Comparison of ENCODE assay signal across 23 cellular contexts in genomic region chr1:187509091-187509490, GRCh38.
DNase-seq lines count a peak whose midpoint lies in the region; ATAC-seq and TF ChIP-seq lines count a peak whose summit lies in the region.
"Had no signal": no experiment of that assay in that cellular context is flagged by ENCODE, and none has a peak within 500 bp of the region (broad histone marks: within the 10 kb centered on the region; RNA-seq: fewer than 3 reads in every experiment).

No MANE protein-coding gene starts in this region.

- in situ Hi-C loops in GM23248 (cut with MboI), result no loop called here

- no peaks in the 10 kb centered on the region for H3K9me3 ChIP-seq in GM23248 (ENCODE audit: low read depth)
- H3K9me3 ChIP-seq: breast epithelium, esophagus muscularis mucosa, lower lobe of right lung, tibial artery had no signal

- no peak overlapping the region for H3K27ac Mint-ChIP-seq in activated naive CD4-positive, alpha-beta T cell treated with anti-CD3 and anti-CD28 coated beads, Interleukin-2, amount 10 ng/mL, durations not matched to agents 7 days and 5 days
- H3K27ac Mint-ChIP-seq: activated B cell treated with CpG ODN at 0.5 μM for 24 hours; activated CD8-positive, alpha-beta T cell treated with anti-CD3 and anti-CD28 coated beads for 36 hours; activated naive CD8-positive, alpha-beta T cell treated with anti-CD3 and anti-CD28 coated beads for 36 hours; activated T-cell treated with anti-CD3 and anti-CD28 coated beads, Interleukin-2, amount 50 U/mL, for 72 hours; GM23338; naive thymus-derived CD8-positive, alpha-beta T cell had no signal

- H3K4me1 Mint-ChIP-seq in activated naive CD4-positive, alpha-beta T cell treated with anti-CD3 and anti-CD28 coated beads, Interleukin-2, amount 10 ng/mL, durations not matched to agents 7 days and 5 days, result no peaks in the 10 kb centered on the region
- H3K4me1 Mint-ChIP-seq: activated B cell treated with CpG ODN at 0.5 μM for 24 hours; activated naive CD8-positive, alpha-beta T cell treated with anti-CD3 and anti-CD28 coated beads for 36 hours; GM23338; naive thymus-derived CD8-positive, alpha-beta T cell had no signal

- no peaks in the 10 kb centered on the region for H4K20me1 ChIP-seq in GM23248 (ENCODE audit: insufficient read depth)

- H3K4me2 ChIP-seq in GM23248 (ENCODE audit: unreplicated experiment), result no peak overlapping the region
- H3K4me2 ChIP-seq: GM23338 had no signal

- H3K36me3 Mint-ChIP-seq in activated naive CD4-positive, alpha-beta T cell treated with anti-CD3 and anti-CD28 coated beads, Interleukin-2, amount 10 ng/mL, durations not matched to agents 7 days and 5 days, result no peaks in the 10 kb centered on the region
- H3K36me3 Mint-ChIP-seq: activated naive CD8-positive, alpha-beta T cell treated with anti-CD3 and anti-CD28 coated beads for 36 hours; naive thymus-derived CD8-positive, alpha-beta T cell had no signal

- no peaks in the 10 kb centered on the region for H3K36me3 ChIP-seq in GM23248 (ENCODE audit: low read depth)
- H3K36me3 ChIP-seq: breast epithelium, esophagus muscularis mucosa, lower lobe of right lung, tibial artery had no signal

- H3K9me2 ChIP-seq in GM23248 (ENCODE audit: insufficient read depth), result 0 out of 2 replicates have a peak, but pooled peaks cover 4% of the 10 kb centered on the region

- 0 out of 2 replicates have a peak, but pooled peaks cover 3% of the 10 kb centered on the region for H3K4me1 ChIP-seq in GM23248 (ENCODE audit: insufficient read depth)
- H3K4me1 ChIP-seq: breast epithelium, esophagus muscularis mucosa, lower lobe of right lung, psoas muscle, tibial artery had no signal

- peak; percentile 4 for DNase-seq in GM23248
- DNase-seq in NCI-H1105 treated with DMSO at 0.1 percent for 48 hours (lab: John Stamatoyannopoulos, UW), result peak; percentile 62
- peak; percentile 61 to 72 for DNase-seq in NCI-H526 (lab: John Stamatoyannopoulos, UW)
- peak; percentile 2 for DNase-seq in epithelial cell of esophagus (ENCODE audit: low read depth)
- no peak for DNase-seq in occipital lobe (lab: John Stamatoyannopoulos, UW)
- no peak for DNase-seq in activated naive CD4-positive, alpha-beta T cell treated with anti-CD3 and anti-CD28 coated beads, Interleukin-2, amount 10 ng/mL, durations not matched to agents 7 days and 5 days
- DNase-seq in foreskin melanocyte, result no peak
- DNase-seq: activated B cell treated with CpG ODN at 0.5 μM for 24 hours; activated CD8-positive, alpha-beta T cell treated with anti-CD3 and anti-CD28 coated beads for 36 hours; activated naive CD8-positive, alpha-beta T cell treated with anti-CD3 and anti-CD28 coated beads for 36 hours; activated T-cell treated with anti-CD3 and anti-CD28 coated beads, Interleukin-2, amount 50 U/mL, for 72 hours; dorsolateral prefrontal cortex; KG1; lower lobe of right lung; naive thymus-derived CD8-positive, alpha-beta T cell; NCI-H1694 treated with DMSO at 0.1 percent for 48 hours; psoas muscle; tibial artery had no signal

- ATAC-seq in HG03039 (IDR thresholded peaks at IDR 0.05; ENCODE audit: unreplicated experiment), result no peak
- ATAC-seq: activated CD8-positive, alpha-beta T cell treated with anti-CD3 and anti-CD28 coated beads for 36 hours; activated T-cell treated with anti-CD3 and anti-CD28 coated beads, Interleukin-2, amount 50 U/mL, for 72 hours; GM23338; lower lobe of right lung; naive thymus-derived CD8-positive, alpha-beta T cell; psoas muscle; Right ventricle myocardium inferior had no signal

- CTCF ChIA-PET in activated naive CD4-positive, alpha-beta T cell treated with anti-CD3 and anti-CD28 coated beads, Interleukin-2, amount 10 ng/mL, durations not matched to agents 7 days and 5 days (lab: Charles Lee), result no interaction called here

- no peaks in the 10 kb centered on the region for H3K27me3 Mint-ChIP-seq in activated naive CD4-positive, alpha-beta T cell treated with anti-CD3 and anti-CD28 coated beads, Interleukin-2, amount 10 ng/mL, durations not matched to agents 7 days and 5 days
- H3K27me3 Mint-ChIP-seq: activated B cell treated with CpG ODN at 0.5 μM for 24 hours; activated CD8-positive, alpha-beta T cell treated with anti-CD3 and anti-CD28 coated beads for 36 hours; activated naive CD8-positive, alpha-beta T cell treated with anti-CD3 and anti-CD28 coated beads for 36 hours; naive thymus-derived CD8-positive, alpha-beta T cell had no signal

- no peaks in the 10 kb centered on the region for H3K79me2 ChIP-seq in GM23248 (ENCODE audit: insufficient read depth)

- no peak overlapping the region for H3K9ac ChIP-seq in GM23248

- H3K4me3 Mint-ChIP-seq in activated naive CD4-positive, alpha-beta T cell treated with anti-CD3 and anti-CD28 coated beads, Interleukin-2, amount 10 ng/mL, durations not matched to agents 7 days and 5 days, result no peak overlapping the region
- H3K4me3 Mint-ChIP-seq: activated B cell treated with CpG ODN at 0.5 μM for 24 hours; activated CD8-positive, alpha-beta T cell treated with anti-CD3 and anti-CD28 coated beads for 36 hours; activated naive CD8-positive, alpha-beta T cell treated with anti-CD3 and anti-CD28 coated beads for 36 hours; activated T-cell treated with anti-CD3 and anti-CD28 coated beads, Interleukin-2, amount 50 U/mL, for 72 hours; GM23338; naive thymus-derived CD8-positive, alpha-beta T cell had no signal

- H2AFZ ChIP-seq in GM23248, result no peak overlapping the region
- H2AFZ ChIP-seq: GM23338 had no signal

- H3K27ac ChIP-seq in GM23248, result no peak overlapping the region
- H3K27ac ChIP-seq: breast epithelium, dorsolateral prefrontal cortex, esophagus muscularis mucosa, lower lobe of right lung, psoas muscle, tibial artery had no signal

- no peak for TF ChIP-seq CTCF in epithelial cell of esophagus (IDR thresholded peaks at IDR 0.05; ENCODE audit: insufficient read depth, low read depth, low read length, missing control alignments)

- H3K9me3 Mint-ChIP-seq in activated naive CD4-positive, alpha-beta T cell treated with anti-CD3 and anti-CD28 coated beads, Interleukin-2, amount 10 ng/mL, durations not matched to agents 7 days and 5 days, result peaks cover 1% of the 10 kb centered on the region
- H3K9me3 Mint-ChIP-seq: GM23338 had no signal

- H3K4me3 ChIP-seq in GM23248 (no peak overlapping the region), epithelial cell of esophagus (ENCODE audit: low read length) (no peak overlapping the region)
- H3K4me3 ChIP-seq: breast epithelium, dorsolateral prefrontal cortex, esophagus muscularis mucosa, GM23338, lower lobe of right lung, psoas muscle, tibial artery had no signal

- no peaks in the 10 kb centered on the region for H3K27me3 ChIP-seq in GM23248 (replicated peaks; ENCODE audit: insufficient read depth)
- H3K27me3 ChIP-seq: breast epithelium, dorsolateral prefrontal cortex, esophagus muscularis mucosa, tibial artery had no signal

- no peaks in the 10 kb centered on the region for H3F3A ChIP-seq in GM23248 (ENCODE audit: insufficient read depth)

Comparison
In these comparisons a context has a peak if more than half of its experiments do, and no peak if none do; other contexts are left out.
1. DNase-seq: peak in GM23248 (single experiment), NCI-H1105 treated with DMSO at 0.1 percent for 48 hours (single experiment), NCI-H526 (2 of 2) and epithelial cell of esophagus (single experiment); none in occipital lobe (single experiment), activated naive CD4-positive, alpha-beta T cell treated with anti-CD3 and anti-CD28 coated beads, Interleukin-2, amount 10 ng/mL, durations not matched to agents 7 days and 5 days (single experiment) and foreskin melanocyte (single experiment).